Comparison of ENCODE assay signal across 9 cellular contexts in the genomic region with DNA sequence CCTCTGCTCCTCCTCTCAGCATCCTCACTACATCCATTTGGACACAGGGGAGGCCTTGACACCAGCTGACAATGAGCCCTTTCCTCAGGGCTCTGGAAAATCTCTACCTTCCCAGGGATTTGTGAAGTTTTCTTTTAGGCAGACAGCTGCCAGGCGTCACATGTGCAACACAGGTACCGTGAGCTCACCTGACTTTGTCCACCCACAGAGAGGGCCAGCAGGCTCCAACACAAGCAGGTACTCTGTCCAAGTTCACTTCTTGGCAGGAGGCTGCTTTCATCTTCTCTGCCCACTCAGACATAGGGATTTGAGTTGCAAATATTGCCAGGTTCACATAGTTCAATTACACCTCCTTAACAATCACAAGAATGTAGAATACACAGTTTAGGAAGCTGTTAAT.
"Had no signal": no experiment of that assay in that cellular context is flagged by ENCODE, and none has a peak within 500 bp of the region (broad histone marks: within the 10 kb centered on the region; RNA-seq: fewer than 3 reads in every experiment).

No MANE protein-coding gene starts in this region.

- H3K9me3 ChIP-seq: HAP-1 had no signal

- H3K36me3 ChIP-seq: HAP-1 had no signal

- H2AFZ ChIP-seq: GM23248, GM23338 had no signal

- H3K9ac ChIP-seq: GM23248 had no signal

- H3K4me3 ChIP-seq: GM23248, GM23338, HAP-1 had no signal

- H3K4me2 ChIP-seq: GM23338 had no signal

- H3K4me1 ChIP-seq: HAP-1 had no signal

- ATAC-seq: GM23338, HCT116 had no signal

- DNase-seq: GM23248, GOT3, H7, H9, HCEC 1CT, HFFc6 had no signal

- H3K27ac ChIP-seq: GM23248 had no signal
